ENCODE assay signal across 12 cellular contexts in genomic region chr18:54805571-54806334, GRCh38. TPM values are rescaled to one million over a fixed set of nuclear protein-coding genes. Genes with fewer than 3 reads are reported as not detected.
DNase-seq lines count a peak whose midpoint lies in the region; ATAC-seq and TF ChIP-seq lines count a peak whose summit lies in the region.
"Had no signal": no experiment of that assay in that cellular context is flagged by ENCODE, and none has a peak within 500 bp of the region (broad histone marks: within the 10 kb centered on the region; RNA-seq: fewer than 3 reads in every experiment).

No MANE protein-coding gene starts in this region.

- no peaks in the 10 kb centered on the region for H3K36me3 ChIP-seq in HAP-1 (replicated peaks)
- H3K36me3 ChIP-seq: breast epithelium had no signal

- intact Hi-C loops in Calu3 (cut with micrococcal nuclease; ENCODE audit: unreplicated experiment): no loop called here

- H3K4me1 Mint-ChIP-seq in activated CD8-positive, alpha-beta T cell treated with anti-CD3 and anti-CD28 coated beads, Interleukin-2, amount 10 ng/mL, durations not matched to agents 7 days and 5 days (ENCODE audit: low read depth): peaks cover 21% of the 10 kb centered on the region
- H3K4me1 Mint-ChIP-seq in Calu3 (ENCODE audit: low read depth, unreplicated experiment): peaks cover 16% of the 10 kb centered on the region
- H3K4me1 Mint-ChIP-seq: GM23338 had no signal

- H3K27ac Mint-ChIP-seq in activated CD8-positive, alpha-beta T cell treated with anti-CD3 and anti-CD28 coated beads, Interleukin-2, amount 10 ng/mL, durations not matched to agents 7 days and 5 days: peak overlapping the region; percentile 18
- H3K27ac Mint-ChIP-seq in Calu3 (ENCODE audit: unreplicated experiment): no peak overlapping the region
- H3K27ac Mint-ChIP-seq: GM23338 had no signal

- no TSS peak for BruUV-seq in Calu3 (replicated peaks; lab: Mats Ljungman, UMichigan)

- DNase-seq in AG10803 (ENCODE audit: low read depth) (peak; percentile 43), HT1080 (ENCODE audit: low read depth) (peak; percentile 95), kidney tubule cell (ENCODE audit: low spot score) (peak; percentile 25), NCI-H510A (lab: John Stamatoyannopoulos, UW) (no peak), HAP-1 (ENCODE audit: low spot score in 2 of 2) (no peak), Calu3 (no peak)
- peak; percentile 31 for DNase-seq in activated CD8-positive, alpha-beta T cell treated with anti-CD3 and anti-CD28 coated beads, Interleukin-2, amount 10 ng/mL, durations not matched to agents 7 days and 5 days
- DNase-seq: NCI-H1092 treated with DMSO at 0.1 percent for 48 hours had no signal

- H3K36me3 Mint-ChIP-seq in activated CD8-positive, alpha-beta T cell treated with anti-CD3 and anti-CD28 coated beads, Interleukin-2, amount 10 ng/mL, durations not matched to agents 7 days and 5 days (ENCODE audit: low read depth): no peaks in the 10 kb centered on the region
- H3K36me3 Mint-ChIP-seq in Calu3 (ENCODE audit: insufficient read depth, unreplicated experiment): no peaks in the 10 kb centered on the region

- no peaks in the 10 kb centered on the region for H3K27me3 ChIP-seq in HAP-1 (ENCODE audit: low read depth)
- H3K27me3 ChIP-seq: breast epithelium had no signal

- POLR2A ChIA-PET in activated CD8-positive, alpha-beta T cell treated with anti-CD3 and anti-CD28 coated beads, Interleukin-2, amount 10 ng/mL, durations not matched to agents 7 days and 5 days (lab: Charles Lee): no interaction called here

- H3K4me3 ChIP-seq in AG10803 (ENCODE audit: low read length): no peak overlapping the region
- H3K4me3 ChIP-seq in HAP-1: no peak overlapping the region
- H3K4me3 ChIP-seq: breast epithelium, GM23338, lung had no signal

- in situ Hi-C loops in HAP-1 (cut with MboI; ENCODE audit: low sequenced_read_pairs): no loop called here

- no peaks in the 10 kb centered on the region for H3K4me1 ChIP-seq in HAP-1
- H3K4me1 ChIP-seq: breast epithelium had no signal

- no peaks in the 10 kb centered on the region for H3K9me3 Mint-ChIP-seq in activated CD8-positive, alpha-beta T cell treated with anti-CD3 and anti-CD28 coated beads, Interleukin-2, amount 10 ng/mL, durations not matched to agents 7 days and 5 days (ENCODE audit: insufficient read depth)
- no peaks in the 10 kb centered on the region for H3K9me3 Mint-ChIP-seq in Calu3 (ENCODE audit: low read depth, unreplicated experiment)
- H3K9me3 Mint-ChIP-seq: GM23338 had no signal

- no peak overlapping the region for H3K4me3 Mint-ChIP-seq in activated CD8-positive, alpha-beta T cell treated with anti-CD3 and anti-CD28 coated beads, Interleukin-2, amount 10 ng/mL, durations not matched to agents 7 days and 5 days
- no peak overlapping the region for H3K4me3 Mint-ChIP-seq in Calu3 (ENCODE audit: low read depth, unreplicated experiment)
- H3K4me3 Mint-ChIP-seq: GM23338 had no signal

- H3K9me3 ChIP-seq in HAP-1: no peaks in the 10 kb centered on the region
- H3K9me3 ChIP-seq: breast epithelium had no signal

- CTCF ChIA-PET in activated CD8-positive, alpha-beta T cell treated with anti-CD3 and anti-CD28 coated beads, Interleukin-2, amount 10 ng/mL, durations not matched to agents 7 days and 5 days (lab: Charles Lee): no interaction called here
- CTCF ChIA-PET in Calu3 (lab: Charles Lee): no interaction called here

- H3K27me3 Mint-ChIP-seq in activated CD8-positive, alpha-beta T cell treated with anti-CD3 and anti-CD28 coated beads, Interleukin-2, amount 10 ng/mL, durations not matched to agents 7 days and 5 days (ENCODE audit: low read depth): peaks cover 18% of the 10 kb centered on the region
- no peaks in the 10 kb centered on the region for H3K27me3 Mint-ChIP-seq in Calu3 (ENCODE audit: unreplicated experiment)

- no peak for TF ChIP-seq CTCF in AG10803 (conservative IDR thresholded peaks at IDR 0.05; ENCODE audit: low read length)
- TF ChIP-seq CTCF in Calu3 (IDR thresholded peaks at IDR 0.05; ENCODE audit: unreplicated experiment): no peak

- peak; percentile 84 for ATAC-seq in activated CD8-positive, alpha-beta T cell treated with anti-CD3 and anti-CD28 coated beads, Interleukin-2, amount 10 ng/mL, durations not matched to agents 7 days and 5 days
- no peak for ATAC-seq in HG03135 (IDR thresholded peaks at IDR 0.05; ENCODE audit: unreplicated experiment)
- ATAC-seq: GM23338 had no signal

RNA-seq across cellular contexts. Expression of gene RAB27B, which starts 22.5 kb away (rescaled TPM):
- total RNA-seq in HT1080 (2014; rRNA removed; shearing (Covaris generic)): 27.7 and 27.8 TPM in 2 replicates
- 7.1 and 9.9 TPM in 2 replicates for polyA plus RNA-seq in HT1080 (2015; cell fraction: cytosol; rRNA removed)
- polyA plus RNA-seq in HT1080 (2015; cell fraction: nucleus; rRNA removed): 8.9 and 9.2 TPM in 2 replicates
- 1 to 10 TPM; 1.7 to 2.0 TPM for total RNA-seq in activated CD8-positive, alpha-beta T cell treated with anti-CD3 and anti-CD28 coated beads, Interleukin-2, amount 10 ng/mL, durations not matched to agents 7 days and 5 days
- total RNA-seq in Calu3 (2022): 38.3 and 60.6 TPM in 2 replicates

Comparison
In these comparisons a context has a peak if more than half of its experiments do, and no peak if none do; other contexts are left out.
1. DNase-seq: peak in AG10803 (single experiment), HT1080 (single experiment), activated CD8-positive, alpha-beta T cell treated with anti-CD3 and anti-CD28 coated beads, Interleukin-2, amount 10 ng/mL, durations not matched to agents 7 days and 5 days (single experiment) and kidney tubule cell (single experiment); none in NCI-H510A (single experiment), HAP-1 (0 of 2) and Calu3 (single experiment).